In genomic region chr9:127973169-127974001, GRCh38 we compare ENCODE assay signal across 9 cellular contexts. TPM values are rescaled to one million over a fixed set of nuclear protein-coding genes. Genes with fewer than 3 reads are reported as not detected.
A peak's percentile ranks its signal among the peaks of the same experiment; 100 is the strongest.
DNase-seq lines count a peak whose midpoint lies in the region; ATAC-seq and TF ChIP-seq lines count a peak whose summit lies in the region.
"Had no signal": no experiment of that assay in that cellular context is flagged by ENCODE, and none has a peak within 500 bp of the region (broad histone marks: within the 10 kb centered on the region; RNA-seq: fewer than 3 reads in every experiment).

No MANE protein-coding gene starts in this region.

- H3K27me3 Mint-ChIP-seq in T-helper 1 cell treated with Interleukin-12 subunit alpha and Interleukin-12 subunit beta and Interleukin-4 antibody, amounts not matched to agents 30 μg/mL and 1 μg/mL, for 36 hours (ENCODE audit: low read depth) = no peaks in the 10 kb centered on the region
- H3K27me3 Mint-ChIP-seq in activated T-helper 2 cell treated with anti-CD3 and anti-CD28 coated beads, Interferon-gamma antibody, Interleukin-2, Interleukin-4, amounts not matched to agents 10 μg/mL and 5 μg/mL and 100 μg/mL, durations not matched to agents 14 hours and 24 hours and 36 hours (ENCODE audit: low read depth) = no peaks in the 10 kb centered on the region

- TF ChIP-seq CTCF in suprapubic skin (IDR thresholded peaks at IDR 0.05) = no peak

- H3K27me3 ChIP-seq in suprapubic skin = no peaks in the 10 kb centered on the region

- H3K4me1 ChIP-seq in suprapubic skin = peaks cover 100% of the 10 kb centered on the region

- WGBS in suprapubic skin = 51% methylated on average over 5 of the region's 17 CpGs

- H3K27ac Mint-ChIP-seq in T-helper 1 cell treated with Interleukin-12 subunit alpha and Interleukin-12 subunit beta and Interleukin-4 antibody, amounts not matched to agents 30 μg/mL and 1 μg/mL, for 36 hours = peak overlapping the region; percentile 98
- H3K27ac Mint-ChIP-seq in activated T-helper 2 cell treated with anti-CD3 and anti-CD28 coated beads, Interferon-gamma antibody, Interleukin-2, Interleukin-4, amounts not matched to agents 10 μg/mL and 5 μg/mL and 100 μg/mL, durations not matched to agents 14 hours and 24 hours and 36 hours = peak overlapping the region; percentile 74

- peaks cover 82% of the 10 kb centered on the region for H3K4me1 Mint-ChIP-seq in T-helper 1 cell treated with Interleukin-12 subunit alpha and Interleukin-12 subunit beta and Interleukin-4 antibody, amounts not matched to agents 30 μg/mL and 1 μg/mL, for 36 hours (ENCODE audit: low read depth)
- H3K4me1 Mint-ChIP-seq in activated T-helper 2 cell treated with anti-CD3 and anti-CD28 coated beads, Interferon-gamma antibody, Interleukin-2, Interleukin-4, amounts not matched to agents 10 μg/mL and 5 μg/mL and 100 μg/mL, durations not matched to agents 14 hours and 24 hours and 36 hours (ENCODE audit: low read depth) = peaks cover 79% of the 10 kb centered on the region

- H3K36me3 Mint-ChIP-seq in T-helper 1 cell treated with Interleukin-12 subunit alpha and Interleukin-12 subunit beta and Interleukin-4 antibody, amounts not matched to agents 30 μg/mL and 1 μg/mL, for 36 hours (ENCODE audit: low read depth) = peaks cover 40% of the 10 kb centered on the region
- peaks cover 42% of the 10 kb centered on the region for H3K36me3 Mint-ChIP-seq in activated T-helper 2 cell treated with anti-CD3 and anti-CD28 coated beads, Interferon-gamma antibody, Interleukin-2, Interleukin-4, amounts not matched to agents 10 μg/mL and 5 μg/mL and 100 μg/mL, durations not matched to agents 14 hours and 24 hours and 36 hours (ENCODE audit: low read depth)

- peak; percentile 20 for ATAC-seq in left colon
- ATAC-seq in HG02884 (IDR thresholded peaks at IDR 0.05; ENCODE audit: unreplicated experiment) = no peak
- ATAC-seq in HG03139 (IDR thresholded peaks at IDR 0.05; ENCODE audit: unreplicated experiment) = no peak

- intact Hi-C loops in activated T-helper 2 cell treated with anti-CD3 and anti-CD28 coated beads, Interferon-gamma antibody, Interleukin-2, Interleukin-4, amounts not matched to agents 10 μg/mL and 5 μg/mL and 100 μg/mL, durations not matched to agents 14 hours and 24 hours and 36 hours (cut with micrococcal nuclease) = no loop called here
- intact Hi-C loops in left colon (cut with DNase I, micrococcal nuclease) = no loop called here

- no peaks in the 10 kb centered on the region for H3K9me3 ChIP-seq in suprapubic skin

- TF ChIP-seq POLR2A in suprapubic skin (IDR thresholded peaks at IDR 0.05) = no peak

- no peak for TF ChIP-seq EP300 in suprapubic skin (IDR thresholded peaks at IDR 0.05)

- no peaks in the 10 kb centered on the region for H3K36me3 ChIP-seq in suprapubic skin

- H3K9me3 Mint-ChIP-seq in T-helper 1 cell treated with Interleukin-12 subunit alpha and Interleukin-12 subunit beta and Interleukin-4 antibody, amounts not matched to agents 30 μg/mL and 1 μg/mL, for 36 hours = no peaks in the 10 kb centered on the region
- no peaks in the 10 kb centered on the region for H3K9me3 Mint-ChIP-seq in activated T-helper 2 cell treated with anti-CD3 and anti-CD28 coated beads, Interferon-gamma antibody, Interleukin-2, Interleukin-4, amounts not matched to agents 10 μg/mL and 5 μg/mL and 100 μg/mL, durations not matched to agents 14 hours and 24 hours and 36 hours

- peak overlapping the region; percentile 91 for H3K4me3 ChIP-seq in suprapubic skin

- no peak for DNase-seq in T-helper 1 cell
- DNase-seq in activated T-helper 2 cell treated with anti-CD3 and anti-CD28 coated beads, Interferon-gamma antibody, Interleukin-2, Interleukin-4, amounts not matched to agents 10 μg/mL and 5 μg/mL and 100 μg/mL, durations not matched to agents 14 hours and 24 hours and 36 hours (ENCODE audit: low spot score) = no peak
- DNase-seq in left colon = peak; percentile 7 to 55
- no peak for DNase-seq in suprapubic skin (ENCODE audit: low spot score in 2 of 2)
- no peak for DNase-seq in D341Med (ENCODE audit: low spot score)
- DNase-seq: NCI-H1694 had no signal

- H3K4me3 Mint-ChIP-seq in T-helper 1 cell treated with Interleukin-12 subunit alpha and Interleukin-12 subunit beta and Interleukin-4 antibody, amounts not matched to agents 30 μg/mL and 1 μg/mL, for 36 hours = peak overlapping the region; percentile 90
- H3K4me3 Mint-ChIP-seq in activated T-helper 2 cell treated with anti-CD3 and anti-CD28 coated beads, Interferon-gamma antibody, Interleukin-2, Interleukin-4, amounts not matched to agents 10 μg/mL and 5 μg/mL and 100 μg/mL, durations not matched to agents 14 hours and 24 hours and 36 hours (ENCODE audit: low read depth) = peak overlapping the region; percentile 90

- peak overlapping the region; percentile 95 for H3K27ac ChIP-seq in suprapubic skin

RNA-seq across cellular contexts. Expression of gene EEIG1, which starts 7.4 kb away (rescaled TPM):
- 43.8 and 53.3 TPM in 2 replicates for total RNA-seq in activated T-helper 2 cell treated with anti-CD3 and anti-CD28 coated beads, Interferon-gamma antibody, Interleukin-2, Interleukin-4, amounts not matched to agents 10 μg/mL and 5 μg/mL and 100 μg/mL, durations not matched to agents 14 hours and 24 hours and 36 hours
- 100 to 1,000 TPM; 157 to 175 TPM for total RNA-seq in left colon
- 10 to 100 TPM; 43.1 to 85.8 (median 59.5) TPM for total RNA-seq in suprapubic skin

RNA-seq across cellular contexts. Expression of gene DPM2, which starts 35.7 kb away (rescaled TPM):
- 55.7 and 57.4 TPM in 2 replicates for total RNA-seq in activated T-helper 2 cell treated with anti-CD3 and anti-CD28 coated beads, Interferon-gamma antibody, Interleukin-2, Interleukin-4, amounts not matched to agents 10 μg/mL and 5 μg/mL and 100 μg/mL, durations not matched to agents 14 hours and 24 hours and 36 hours
- total RNA-seq in left colon (10 to 100 TPM; 25.1 to 28.6 TPM), suprapubic skin (10 to 100 TPM; 19.4 to 39.7 (median 30.6) TPM)

RNA-seq across cellular contexts. Expression of gene PIP5KL1, which starts 42.8 kb away (rescaled TPM):
- total RNA-seq in activated T-helper 2 cell treated with anti-CD3 and anti-CD28 coated beads, Interferon-gamma antibody, Interleukin-2, Interleukin-4, amounts not matched to agents 10 μg/mL and 5 μg/mL and 100 μg/mL, durations not matched to agents 14 hours and 24 hours and 36 hours = 1.4 and 3.4 TPM in 2 replicates
- total RNA-seq in left colon (1 to 10 TPM; 1.3 to 1.9 TPM), suprapubic skin (10 to 100 TPM in 1 of 4 donors, 1 to 10 TPM in 3; 5.8 to 14.7 (median 9.2) TPM)

RNA-seq across cellular contexts. Expression of gene ST6GALNAC4, which starts 56.5 kb away (rescaled TPM):
- total RNA-seq in activated T-helper 2 cell treated with anti-CD3 and anti-CD28 coated beads, Interferon-gamma antibody, Interleukin-2, Interleukin-4, amounts not matched to agents 10 μg/mL and 5 μg/mL and 100 μg/mL, durations not matched to agents 14 hours and 24 hours and 36 hours = 25.6 and 28.7 TPM in 2 replicates
- total RNA-seq in left colon = 10 to 100 TPM; 37.5 to 46.9 TPM
- 10 to 100 TPM; 14.6 to 25.2 (median 20.2) TPM for total RNA-seq in suprapubic skin

Comparison
In these comparisons a context has a peak if more than half of its experiments do, and no peak if none do; other contexts are left out.
1. DNase-seq: peak in left colon (2 of 2); none in T-helper 1 cell (0 of 5), activated T-helper 2 cell treated with anti-CD3 and anti-CD28 coated beads, Interferon-gamma antibody, Interleukin-2, Interleukin-4, amounts not matched to agents 10 μg/mL and 5 μg/mL and 100 μg/mL, durations not matched to agents 14 hours and 24 hours and 36 hours (single experiment), suprapubic skin (0 of 2) and D341Med (single experiment).